ENCODE assay signal across 19 cellular contexts in the genomic region with DNA sequence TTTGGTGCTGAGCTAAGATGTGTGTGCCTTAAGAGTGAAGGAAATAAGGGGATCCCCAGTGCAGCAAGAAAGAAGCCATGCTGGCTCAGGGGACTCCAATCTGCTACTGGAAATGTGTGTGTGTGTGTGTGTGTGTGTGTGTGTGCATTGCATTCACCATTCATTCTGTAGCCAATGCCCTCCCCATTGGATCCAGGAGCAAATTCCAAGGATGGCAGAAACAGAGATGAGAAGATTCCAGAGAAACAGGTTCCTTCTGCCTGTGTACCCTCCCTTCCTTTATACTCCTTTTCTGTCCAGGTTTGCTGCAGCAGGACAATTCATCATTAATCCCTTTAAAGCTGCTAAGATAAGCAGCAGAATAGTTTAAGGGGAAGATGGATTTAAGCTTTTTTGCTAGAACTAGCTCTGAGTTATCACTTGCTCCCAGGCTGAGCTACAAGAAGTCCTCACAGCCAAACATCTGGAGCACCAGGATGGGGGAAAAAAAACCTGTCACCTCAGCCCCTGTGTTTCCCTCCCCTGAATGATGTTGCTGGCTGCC. TPM values are rescaled to one million over a fixed set of nuclear protein-coding genes. Genes with fewer than 3 reads are reported as not detected.
DNase-seq lines count a peak whose midpoint lies in the region; ATAC-seq and TF ChIP-seq lines count a peak whose summit lies in the region.
"Had no signal": no experiment of that assay in that cellular context is flagged by ENCODE, and none has a peak within 500 bp of the region (broad histone marks: within the 10 kb centered on the region; RNA-seq: fewer than 3 reads in every experiment).

No MANE protein-coding gene starts in this region.

- no peak overlapping the region for H2AFZ ChIP-seq in Karpas-422 (ENCODE audit: low read length)

- H3K4me3 ChIP-seq in Karpas-422 (ENCODE audit: low read length): no peak overlapping the region
- H3K4me3 ChIP-seq in right cardiac atrium (ENCODE audit: low read length): no peak overlapping the region

- peak overlapping the region; percentile 75 for H3K27ac Mint-ChIP-seq in mesothelial cell of epicardium
- H3K27ac Mint-ChIP-seq: CD4-positive, CD25-positive, alpha-beta regulatory T cell; IgD-negative memory B cell had no signal

- intact Hi-C loops in right cardiac atrium (cut with DNase I): no loop called here

- no peak for ATAC-seq in right cardiac atrium
- ATAC-seq: HCT116, HepG2 had no signal

- no peak overlapping the region; the same call in 1 of the 2 replicates for H3K9ac ChIP-seq in Karpas-422 (ENCODE audit: low read length)

- no peaks in the 10 kb centered on the region for H3K9me2 ChIP-seq in Karpas-422 (replicated peaks; ENCODE audit: insufficient read depth, low read length)

- no peaks in the 10 kb centered on the region for H3K36me3 Mint-ChIP-seq in mesothelial cell of epicardium
- H3K36me3 Mint-ChIP-seq: CD4-positive, CD25-positive, alpha-beta regulatory T cell had no signal

- H3K36me3 ChIP-seq in Karpas-422 (ENCODE audit: insufficient read depth, low read length): no peaks in the 10 kb centered on the region
- H3K36me3 ChIP-seq: BE2C had no signal

- no peak for TF ChIP-seq CTCF in mesothelial cell of epicardium (IDR thresholded peaks at IDR 0.05; ENCODE audit: unreplicated experiment)

- H3K4me3 Mint-ChIP-seq in mesothelial cell of epicardium: no peak overlapping the region
- H3K4me3 Mint-ChIP-seq: CD4-positive, CD25-positive, alpha-beta regulatory T cell had no signal

- DNase-seq in G401 (ENCODE audit: low spot score) (peak; percentile 37), Karpas-422 (no peak), mesothelial cell of epicardium (ENCODE audit: low spot score in 2 of 2, unreplicated experiment in 2 of 2) (no peak), right cardiac atrium (no peak)
- DNase-seq in activated CD4-positive, alpha-beta T cell treated with anti-CD3 and anti-CD28 coated beads, Interleukin-2, amount 50 U/mL, for 1 hour: no peak
- no peak for DNase-seq in activated CD4-positive, CD25-positive, alpha-beta regulatory T cell (lab: John Stamatoyannopoulos, UW)
- DNase-seq: ACHN; BE2C; CD4-positive, CD25-positive, alpha-beta regulatory T cell; DMS153; DMS79; GF-D8; GOT3; H7 had no signal

- H3K79me2 ChIP-seq in Karpas-422 (ENCODE audit: low read length): no peaks in the 10 kb centered on the region

- H3K9me3 ChIP-seq in Karpas-422 (ENCODE audit: low read length) (no peaks in the 10 kb centered on the region), right cardiac atrium (ENCODE audit: control insufficient read depth, low read length) (no peaks in the 10 kb centered on the region)
- H3K9me3 ChIP-seq: BE2C, Caco-2 had no signal

- peaks cover 9% of the 10 kb centered on the region for H3K4me1 Mint-ChIP-seq in mesothelial cell of epicardium

- H3K27me3 ChIP-seq in Karpas-422 (ENCODE audit: low read length): no peaks in the 10 kb centered on the region
- H3K27me3 ChIP-seq in right cardiac atrium (ENCODE audit: control insufficient read depth, insufficient read depth): no peaks in the 10 kb centered on the region

- H3K27ac ChIP-seq in Karpas-422 (ENCODE audit: low read length) (peak overlapping the region; percentile 43; the same call in 1 of the 2 replicates), right cardiac atrium (ENCODE audit: low read length) (no peak overlapping the region)

- peaks cover 69% of the 10 kb centered on the region for H3K27me3 Mint-ChIP-seq in mesothelial cell of epicardium (ENCODE audit: low read depth)

- H3K4me1 ChIP-seq in Karpas-422 (ENCODE audit: low read length) (peaks cover 37% of the 10 kb centered on the region), right cardiac atrium (ENCODE audit: control insufficient read depth, insufficient read depth, low read length) (no peaks in the 10 kb centered on the region)
- H3K4me1 ChIP-seq: Caco-2 had no signal

- in situ Hi-C loops in G401 (cut with HindIII; ENCODE audit: low sequenced_read_pairs): no loop called here

- no peaks in the 10 kb centered on the region for H3K9me3 Mint-ChIP-seq in mesothelial cell of epicardium

- H3K4me2 ChIP-seq in Karpas-422 (ENCODE audit: low read depth, low read length, poor library complexity, severe bottlenecking): no peak overlapping the region

- H4K20me1 ChIP-seq in Karpas-422 (ENCODE audit: insufficient read depth, low read depth, low read length): 0 out of 2 replicates have a peak, but pooled peaks cover 3% of the 10 kb centered on the region

RNA-seq across cellular contexts. Expression of a gene that starts 3.2 kb away (rescaled TPM):
- 0.92 and 1.3 TPM in 2 replicates for total RNA-seq in G401 (2014; rRNA removed; shearing (Covaris generic))
- not detected in 2 replicates for total RNA-seq in Karpas-422 (2014; rRNA removed; shearing (Covaris generic); ENCODE audit: low replicate concordance)
- 1.4 to 1.6 TPM (median 1.6 TPM) in 3 replicates for total RNA-seq in mesothelial cell of epicardium
- total RNA-seq in right cardiac atrium: under 1 TPM in 1 of 4 donors, not detected in 3; 0.06 TPM
- polyA plus RNA-seq in right cardiac atrium: 0.02 TPM
- total RNA-seq: Caco-2; CD4-positive, CD25-positive, alpha-beta regulatory T cell; HepG2 had no signal
- polyA plus RNA-seq: CD4-positive, CD25-positive, alpha-beta regulatory T cell; HepG2; IgD-negative memory B cell had no signal

RNA-seq across cellular contexts. Expression of a gene that starts 41.2 kb away (rescaled TPM):
- total RNA-seq in G401 (2014; rRNA removed; shearing (Covaris generic)): not detected in 2 replicates
- 0.19 and 0.47 TPM in 2 replicates for total RNA-seq in Karpas-422 (2014; rRNA removed; shearing (Covaris generic); ENCODE audit: low replicate concordance)
- total RNA-seq in mesothelial cell of epicardium (10.2 to 11.7 TPM (median 10.7 TPM) in 3 replicates), right cardiac atrium (not detected)
- not detected for polyA plus RNA-seq in right cardiac atrium
- total RNA-seq: Caco-2; CD4-positive, CD25-positive, alpha-beta regulatory T cell; Daoy; H7; HepG2 had no signal
- polyA plus RNA-seq: CD4-positive, CD25-positive, alpha-beta regulatory T cell; HepG2; IgD-negative memory B cell had no signal

RNA-seq across cellular contexts. Expression of a gene that starts 56.6 kb away (rescaled TPM):
- total RNA-seq in G401 (2014; rRNA removed; shearing (Covaris generic)): 4.8 and 5.9 TPM in 2 replicates
- total RNA-seq in Karpas-422 (2014; rRNA removed; shearing (Covaris generic); ENCODE audit: low replicate concordance): 1.5 and 1.6 TPM in 2 replicates
- total RNA-seq in mesothelial cell of epicardium (4.5 to 5.4 TPM (median 5.1 TPM) in 3 replicates), right cardiac atrium (1 to 10 TPM; 6.5 to 8.5 (median 7.0) TPM)
- polyA plus RNA-seq in right cardiac atrium: 4.1 TPM
